Comparison of ENCODE assay signal across 8 cellular contexts in genomic region chr3:179651687-179652466, GRCh38. TPM values are rescaled to one million over a fixed set of nuclear protein-coding genes. Genes with fewer than 3 reads are reported as not detected.
DNase-seq lines count a peak whose midpoint lies in the region; ATAC-seq and TF ChIP-seq lines count a peak whose summit lies in the region.

No MANE protein-coding gene starts in this region.

- H3K4me1 ChIP-seq in colonic mucosa, result no peaks in the 10 kb centered on the region

- ATAC-seq in HG03342 (IDR thresholded peaks at IDR 0.05; ENCODE audit: unreplicated experiment) (no peak), HG03039 (IDR thresholded peaks at IDR 0.05; ENCODE audit: unreplicated experiment) (no peak), HG02798 (IDR thresholded peaks at IDR 0.05; ENCODE audit: poor library complexity, unreplicated experiment) (no peak)

- H4K20me1 ChIP-seq in neural cell (ENCODE audit: insufficient read depth), result no peaks in the 10 kb centered on the region

- peak overlapping the region; percentile 54 for H3K4me2 ChIP-seq in neural cell (ENCODE audit: low read length)

- H3K27me3 Mint-ChIP-seq in CD14-positive monocyte (ENCODE audit: low read depth in 3 of 3), result peaks cover 14 to 37% (median 19%) of the 10 kb centered on the region in 3 donors

- no peak overlapping the region for H3K27ac ChIP-seq in colonic mucosa
- peak overlapping the region; percentile 65 for H3K27ac ChIP-seq in neural cell (ENCODE audit: low read length)

- TF ChIP-seq CTCF in CD14-positive monocyte (IDR thresholded peaks at IDR 0.05) (no peak), colonic mucosa (IDR thresholded peaks at IDR 0.05) (no peak), neural cell (IDR thresholded peaks at IDR 0.05; ENCODE audit: poor library complexity, severe bottlenecking) (no peak)

- H3K9ac ChIP-seq in colonic mucosa (ENCODE audit: low read depth in 2 of 2, low read length in 2 of 2), result peak overlapping the region in 1 of 2 donors; percentile 58
- peak overlapping the region; percentile 80 for H3K9ac ChIP-seq in neural cell (ENCODE audit: low read length)

- H3K4me3 Mint-ChIP-seq in CD14-positive monocyte, result peak overlapping the region; percentile 79 to 81

- H3K4me1 Mint-ChIP-seq in CD14-positive monocyte, result peaks cover 29% of the 10 kb centered on the region

- no peak for DNase-seq in CD14-positive monocyte (ENCODE audit: low spot score)
- no peak for DNase-seq in MG63
- DNase-seq in colonic mucosa, result no peak
- DNase-seq in middle frontal gyrus (ENCODE audit: extremely low spot score, low spot score), result no peak

- TF ChIP-seq EP300 in neural cell (conservative IDR thresholded peaks at IDR 0.05; ENCODE audit: poor library complexity, severe bottlenecking), result no peak

- no peaks in the 10 kb centered on the region for H3F3A ChIP-seq in neural cell (ENCODE audit: insufficient read depth, low read length, poor library complexity, severe bottlenecking)

- H3K36me3 ChIP-seq in MG63 (peaks cover 7% of the 10 kb centered on the region; the same call in 1 of the 2 replicates), colonic mucosa (no peaks in the 10 kb centered on the region), neural cell (ENCODE audit: insufficient read depth, low read length) (no peaks in the 10 kb centered on the region)

- no peak for TF ChIP-seq RAD21 in neural cell (conservative IDR thresholded peaks at IDR 0.05)

- peak overlapping the region; percentile 19 for H2AFZ ChIP-seq in neural cell (ENCODE audit: low read depth, low read length)

- H3K9me2 ChIP-seq in neural cell (ENCODE audit: insufficient read depth, low read length), result no peaks in the 10 kb centered on the region

- H3K36me3 Mint-ChIP-seq in CD14-positive monocyte, result peaks cover 0 to 5% of the 10 kb centered on the region in 2 donors

- H3K27me3 ChIP-seq in MG63 (no peaks in the 10 kb centered on the region), colonic mucosa (no peaks in the 10 kb centered on the region), neural cell (ENCODE audit: insufficient read depth, low read depth, low read length) (no peaks in the 10 kb centered on the region)

- H3K27ac Mint-ChIP-seq in CD14-positive monocyte, result peak overlapping the region in 3 of 7 donors; percentile 13 to 68 (median 15)

- intact Hi-C loops in CD14-positive monocyte (cut with micrococcal nuclease) (no loop called here), colonic mucosa (cut with DNase I) (no loop called here)

- H3K9me3 ChIP-seq in MG63 (no peaks in the 10 kb centered on the region), colonic mucosa (no peaks in the 10 kb centered on the region), neural cell (ENCODE audit: low read length) (no peaks in the 10 kb centered on the region)

- peak overlapping the region; percentile 94 for H3K4me3 ChIP-seq in MG63
- peak overlapping the region; percentile 66 for H3K4me3 ChIP-seq in colonic mucosa
- peak overlapping the region; percentile 95 for H3K4me3 ChIP-seq in neural cell (ENCODE audit: low read length)

- peaks cover 0 to 2% (median 0%) of the 10 kb centered on the region in 7 donors for H3K9me3 Mint-ChIP-seq in CD14-positive monocyte

- peaks cover 12% of the 10 kb centered on the region for H3K79me2 ChIP-seq in neural cell (replicated peaks; ENCODE audit: insufficient read depth, low read length)

TF ChIP-seq in neural cell, 6 proteins besides CTCF, POLR2A, EP300 and RAD21:
- TF ChIP-seq EZH2 (IDR thresholded peaks at IDR 0.05; ENCODE audit: borderline replicate concordance, insufficient read depth, low read length, poor library complexity, severe bottlenecking), result no peak
- no peak for TF ChIP-seq MXI1 (conservative IDR thresholded peaks at IDR 0.05; ENCODE audit: poor library complexity, severe bottlenecking)
- TF ChIP-seq, protein P1, sequence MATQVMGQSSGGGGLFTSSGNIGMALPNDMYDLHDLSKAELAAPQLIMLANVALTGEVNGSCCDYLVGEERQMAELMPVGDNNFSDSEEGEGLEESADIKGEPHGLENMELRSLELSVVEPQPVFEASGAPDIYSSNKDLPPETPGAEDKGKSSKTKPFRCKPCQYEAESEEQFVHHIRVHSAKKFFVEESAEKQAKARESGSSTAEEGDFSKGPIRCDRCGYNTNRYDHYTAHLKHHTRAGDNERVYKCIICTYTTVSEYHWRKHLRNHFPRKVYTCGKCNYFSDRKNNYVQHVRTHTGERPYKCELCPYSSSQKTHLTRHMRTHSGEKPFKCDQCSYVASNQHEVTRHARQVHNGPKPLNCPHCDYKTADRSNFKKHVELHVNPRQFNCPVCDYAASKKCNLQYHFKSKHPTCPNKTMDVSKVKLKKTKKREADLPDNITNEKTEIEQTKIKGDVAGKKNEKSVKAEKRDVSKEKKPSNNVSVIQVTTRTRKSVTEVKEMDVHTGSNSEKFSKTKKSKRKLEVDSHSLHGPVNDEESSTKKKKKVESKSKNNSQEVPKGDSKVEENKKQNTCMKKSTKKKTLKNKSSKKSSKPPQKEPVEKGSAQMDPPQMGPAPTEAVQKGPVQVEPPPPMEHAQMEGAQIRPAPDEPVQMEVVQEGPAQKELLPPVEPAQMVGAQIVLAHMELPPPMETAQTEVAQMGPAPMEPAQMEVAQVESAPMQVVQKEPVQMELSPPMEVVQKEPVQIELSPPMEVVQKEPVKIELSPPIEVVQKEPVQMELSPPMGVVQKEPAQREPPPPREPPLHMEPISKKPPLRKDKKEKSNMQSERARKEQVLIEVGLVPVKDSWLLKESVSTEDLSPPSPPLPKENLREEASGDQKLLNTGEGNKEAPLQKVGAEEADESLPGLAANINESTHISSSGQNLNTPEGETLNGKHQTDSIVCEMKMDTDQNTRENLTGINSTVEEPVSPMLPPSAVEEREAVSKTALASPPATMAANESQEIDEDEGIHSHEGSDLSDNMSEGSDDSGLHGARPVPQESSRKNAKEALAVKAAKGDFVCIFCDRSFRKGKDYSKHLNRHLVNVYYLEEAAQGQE (IDR thresholded peaks at IDR 0.05; ENCODE audit: borderline replicate concordance), result no peak
- TF ChIP-seq TAF1 (IDR thresholded peaks at IDR 0.05; ENCODE audit: low read depth), result no peak
- no peak for TF ChIP-seq SMC3 (conservative IDR thresholded peaks at IDR 0.05; ENCODE audit: poor library complexity)
- no peak for TF ChIP-seq POLR2AphosphoS5 (IDR thresholded peaks at IDR 0.05)

RNA-seq across cellular contexts. Expression of gene USP13, which starts 1.0 kb away (rescaled TPM):
- 1 to 10 TPM in 1 of 2 donors, under 1 TPM in 1; 0.31 to 1.6 TPM for polyA plus RNA-seq in CD14-positive monocyte
- 9.8 and 21.0 TPM in 2 replicates for total RNA-seq in MG63 (2014; rRNA removed; shearing (Covaris generic); ENCODE audit: low replicate concordance)
- 1 to 10 TPM; 4.3 to 6.6 TPM for total RNA-seq in colonic mucosa
- 3.5 and 3.8 TPM in 2 replicates for polyA plus RNA-seq in neural cell
- 12.4 and 14.5 TPM in 2 replicates for polyA minus RNA-seq in neural cell

RNA-seq across cellular contexts. Expression of gene NDUFB5, which starts 47.3 kb away (rescaled TPM):
- polyA plus RNA-seq in CD14-positive monocyte, result 100 to 1,000 TPM; 132 to 144 TPM
- total RNA-seq in MG63 (2014; rRNA removed; shearing (Covaris generic); ENCODE audit: low replicate concordance), result 192 and 260 TPM in 2 replicates
- 100 to 1,000 TPM; 154 to 159 TPM for total RNA-seq in colonic mucosa
- polyA plus RNA-seq in neural cell, result 272 and 275 TPM in 2 replicates
- polyA minus RNA-seq in neural cell, result 87.2 and 92.3 TPM in 2 replicates

RNA-seq across cellular contexts. Expression of gene MRPL47, which starts 47.4 kb away (rescaled TPM):
- polyA plus RNA-seq in CD14-positive monocyte (10 to 100 TPM; 44.3 to 46.4 TPM), neural cell (80.6 and 91.1 TPM in 2 replicates)
- total RNA-seq in MG63 (2014; rRNA removed; shearing (Covaris generic); ENCODE audit: low replicate concordance), result 87.3 and 101 TPM in 2 replicates
- total RNA-seq in colonic mucosa, result 10 to 100 TPM; 37.3 to 46.4 TPM
- polyA minus RNA-seq in neural cell, result 45.8 and 47.1 TPM in 2 replicates
